In genomic region chr11:72223615-72224586, GRCh38 we compare ENCODE assay signal across 1 cellular context.
TF ChIP-seq lines count a peak whose summit lies in the region.

No MANE protein-coding gene starts in this region.

TF ChIP-seq in HepG2, 621 proteins besides CTCF, POLR2A, EP300 and RAD21 (continues in another document):
- TF ChIP-seq ZNF687 (CRISPR knock-in tag; IDR thresholded peaks at IDR 0.05) (peak; percentile 53), RFXAP (CRISPR knock-in tag; IDR thresholded peaks at IDR 0.05; ENCODE audit: borderline replicate concordance) (no peak), ARNT2 (CRISPR knock-in tag; IDR thresholded peaks at IDR 0.05; ENCODE audit: low read depth) (peak; percentile 22), PHF8 (CRISPR knock-in tag; IDR thresholded peaks at IDR 0.05) (peak; percentile 30), THYN1 (CRISPR knock-in tag; IDR thresholded peaks at IDR 0.05; ENCODE audit: borderline replicate concordance, low read depth) (no peak), GPN1 (CRISPR knock-in tag; IDR thresholded peaks at IDR 0.05; ENCODE audit: borderline replicate concordance) (no peak), SRY (CRISPR knock-in tag; IDR thresholded peaks at IDR 0.05) (peak; percentile 7; the same call in 1 of the 2 replicates), ZNF431 (CRISPR knock-in tag; IDR thresholded peaks at IDR 0.05; ENCODE audit: borderline replicate concordance, low read depth) (no peak), ZNF740 (CRISPR knock-in tag; IDR thresholded peaks at IDR 0.05) (peak; percentile 63; the same call in 1 of the 2 replicates), ZNF34 (CRISPR knock-in tag; IDR thresholded peaks at IDR 0.05; ENCODE audit: borderline replicate concordance) (no peak), ZNF333 (CRISPR knock-in tag; IDR thresholded peaks at IDR 0.05; ENCODE audit: borderline replicate concordance) (no peak), ZMAT3 (CRISPR knock-in tag; conservative IDR thresholded peaks at IDR 0.05) (0 out of 2 replicates have a peak, but pooled peaks have one; percentile 12), SOX6 (IDR thresholded peaks at IDR 0.05) (no peak), SOX6 (CRISPR knock-in tag; IDR thresholded peaks at IDR 0.05) (peak; percentile 21; the same call in 1 of the 2 replicates), REXO4 (CRISPR knock-in tag; IDR thresholded peaks at IDR 0.05; ENCODE audit: borderline replicate concordance) (no peak), FOXM1 (CRISPR knock-in tag; IDR thresholded peaks at IDR 0.05) (no peak), ZNF773 (CRISPR knock-in tag; IDR thresholded peaks at IDR 0.05; ENCODE audit: borderline replicate concordance) (no peak), PCBP2 (optimal IDR thresholded peaks at IDR 0.05; ENCODE audit: low read depth, low read length, poor library complexity, severe bottlenecking) (no peak), HNRNPUL1 (IDR thresholded peaks at IDR 0.05; ENCODE audit: low read depth, low read length) (no peak), FOXJ3 (CRISPR knock-in tag; IDR thresholded peaks at IDR 0.05; ENCODE audit: borderline replicate concordance) (no peak), ZMYM4 (CRISPR knock-in tag; IDR thresholded peaks at IDR 0.05) (0 out of 2 replicates have a peak, but pooled peaks have one; percentile 7), IKZF4 (CRISPR knock-in tag; IDR thresholded peaks at IDR 0.05; ENCODE audit: borderline replicate concordance, low read depth, not compliant biosample characterization) (peak; percentile 23), MAFF (IDR thresholded peaks at IDR 0.05; ENCODE audit: low read depth, low read length) (no peak), ZNF296 (CRISPR knock-in tag; conservative IDR thresholded peaks at IDR 0.05) (no peak), ZFP62 (CRISPR knock-in tag; IDR thresholded peaks at IDR 0.05) (no peak), ATF3 (CRISPR knock-in tag; IDR thresholded peaks at IDR 0.05) (no peak), MAZ (IDR thresholded peaks at IDR 0.05; ENCODE audit: borderline replicate concordance, low read depth, low read length) (no peak; the same call in 1 of the 2 replicates), MAZ (CRISPR knock-in tag; IDR thresholded peaks at IDR 0.05; ENCODE audit: low read depth) (no peak), NR2F6 (IDR thresholded peaks at IDR 0.05) (no peak), NR2F6 (CRISPR knock-in tag; IDR thresholded peaks at IDR 0.05) (no peak), ZNF281 (CRISPR knock-in tag; IDR thresholded peaks at IDR 0.05; ENCODE audit: borderline replicate concordance) (peak; percentile 76), ZNF614 (CRISPR knock-in tag; IDR thresholded peaks at IDR 0.05; ENCODE audit: borderline replicate concordance) (0 out of 2 replicates have a peak, but pooled peaks have one; percentile 9), MBD4 (IDR thresholded peaks at IDR 0.05; ENCODE audit: borderline replicate concordance, low read length) (no peak), ZNF124 (CRISPR knock-in tag; IDR thresholded peaks at IDR 0.05) (no peak), KAT2B (IDR thresholded peaks at IDR 0.05; ENCODE audit: borderline replicate concordance, low read depth, low read length) (no peak), ZNF768 (CRISPR knock-in tag; IDR thresholded peaks at IDR 0.05) (no peak), ZNF367 (CRISPR knock-in tag; IDR thresholded peaks at IDR 0.05; ENCODE audit: borderline replicate concordance) (no peak), MXI1 (IDR thresholded peaks at IDR 0.05; ENCODE audit: borderline replicate concordance, low read depth, low read length) (0 out of 3 replicates have a peak, but pooled peaks have one; percentile 1), SPEN (CRISPR knock-in tag; IDR thresholded peaks at IDR 0.05; ENCODE audit: low read depth) (no peak), ADNP (CRISPR knock-in tag; IDR thresholded peaks at IDR 0.05) (no peak), SOX5 (CRISPR knock-in tag; IDR thresholded peaks at IDR 0.05; ENCODE audit: borderline replicate concordance) (no peak), RXRA (CRISPR knock-in tag; IDR thresholded peaks at IDR 0.05) (no peak), LCORL (IDR thresholded peaks at IDR 0.05) (no peak), LCORL (CRISPR knock-in tag; IDR thresholded peaks at IDR 0.05) (0 out of 2 replicates have a peak, but pooled peaks have one; percentile 34), ELF1 (CRISPR knock-in tag; IDR thresholded peaks at IDR 0.05) (no peak), ZNF776 (CRISPR knock-in tag; IDR thresholded peaks at IDR 0.05) (no peak), ZNF605 (CRISPR knock-in tag; IDR thresholded peaks at IDR 0.05) (no peak), ZNF841 (CRISPR knock-in tag; IDR thresholded peaks at IDR 0.05; ENCODE audit: borderline replicate concordance) (no peak), DMAP1 (CRISPR knock-in tag; IDR thresholded peaks at IDR 0.05) (no peak), ZNF253 (CRISPR knock-in tag; IDR thresholded peaks at IDR 0.05; ENCODE audit: borderline replicate concordance) (no peak), IRF2 (CRISPR knock-in tag; IDR thresholded peaks at IDR 0.05) (no peak), ZNF317 (CRISPR knock-in tag; IDR thresholded peaks at IDR 0.05) (no peak), KMT2A (CRISPR knock-in tag; IDR thresholded peaks at IDR 0.05) (no peak), ZNF766 (CRISPR knock-in tag; IDR thresholded peaks at IDR 0.05; ENCODE audit: borderline replicate concordance) (no peak), ZNF24 (IDR thresholded peaks at IDR 0.05) (no peak), ZNF775 (CRISPR knock-in tag; IDR thresholded peaks at IDR 0.05; ENCODE audit: borderline replicate concordance) (no peak), SKIL (CRISPR knock-in tag; IDR thresholded peaks at IDR 0.05; ENCODE audit: borderline replicate concordance) (no peak), GATAD1 (CRISPR knock-in tag; IDR thresholded peaks at IDR 0.05) (no peak), ZBTB8A (CRISPR knock-in tag; IDR thresholded peaks at IDR 0.05; ENCODE audit: borderline replicate concordance, low read depth) (no peak), NR2F2 (IDR thresholded peaks at IDR 0.05; ENCODE audit: borderline replicate concordance, low read depth) (no peak), ZNF382 (CRISPR knock-in tag; IDR thresholded peaks at IDR 0.05; ENCODE audit: borderline replicate concordance) (no peak), ZNF335 (CRISPR knock-in tag; IDR thresholded peaks at IDR 0.05) (no peak), ZNF232 (CRISPR knock-in tag; IDR thresholded peaks at IDR 0.05; ENCODE audit: borderline replicate concordance) (no peak)
- TF ChIP-seq, protein P1, sequence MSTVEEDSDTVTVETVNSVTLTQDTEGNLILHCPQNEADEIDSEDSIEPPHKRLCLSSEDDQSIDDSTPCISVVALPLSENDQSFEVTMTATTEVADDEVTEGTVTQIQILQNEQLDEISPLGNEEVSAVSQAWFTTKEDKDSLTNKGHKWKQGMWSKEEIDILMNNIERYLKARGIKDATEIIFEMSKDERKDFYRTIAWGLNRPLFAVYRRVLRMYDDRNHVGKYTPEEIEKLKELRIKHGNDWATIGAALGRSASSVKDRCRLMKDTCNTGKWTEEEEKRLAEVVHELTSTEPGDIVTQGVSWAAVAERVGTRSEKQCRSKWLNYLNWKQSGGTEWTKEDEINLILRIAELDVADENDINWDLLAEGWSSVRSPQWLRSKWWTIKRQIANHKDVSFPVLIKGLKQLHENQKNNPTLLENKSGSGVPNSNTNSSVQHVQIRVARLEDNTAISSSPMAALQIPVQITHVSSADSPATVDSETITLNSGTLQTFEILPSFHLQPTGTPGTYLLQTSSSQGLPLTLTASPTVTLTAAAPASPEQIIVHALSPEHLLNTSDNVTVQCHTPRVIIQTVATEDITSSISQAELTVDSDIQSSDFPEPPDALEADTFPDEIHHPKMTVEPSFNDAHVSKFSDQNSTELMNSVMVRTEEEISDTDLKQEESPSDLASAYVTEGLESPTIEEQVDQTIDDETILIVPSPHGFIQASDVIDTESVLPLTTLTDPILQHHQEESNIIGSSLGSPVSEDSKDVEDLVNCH (CRISPR knock-in tag; IDR thresholded peaks at IDR 0.05) = no peak
- TF ChIP-seq, protein P2, sequence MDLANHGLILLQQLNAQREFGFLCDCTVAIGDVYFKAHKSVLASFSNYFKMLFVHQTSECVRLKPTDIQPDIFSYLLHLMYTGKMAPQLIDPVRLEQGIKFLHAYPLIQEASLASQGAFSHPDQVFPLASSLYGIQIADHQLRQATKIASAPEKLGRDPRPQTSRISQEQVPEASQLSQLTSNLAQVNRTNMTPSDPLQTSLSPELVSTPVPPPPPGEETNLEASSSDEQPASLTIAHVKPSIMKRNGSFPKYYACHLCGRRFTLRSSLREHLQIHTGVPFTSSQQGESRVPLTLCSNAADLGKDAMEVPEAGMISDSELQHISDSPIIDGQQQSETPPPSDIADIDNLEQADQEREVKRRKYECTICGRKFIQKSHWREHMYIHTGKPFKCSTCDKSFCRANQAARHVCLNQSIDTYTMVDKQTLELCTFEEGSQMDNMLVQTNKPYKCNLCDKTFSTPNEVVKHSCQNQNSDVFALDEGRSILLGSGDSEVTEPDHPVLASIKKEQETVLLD (CRISPR knock-in tag; IDR thresholded peaks at IDR 0.05; ENCODE audit: low read depth) = peak; percentile 63; the same call in 1 of the 2 replicates
